Comparison of ENCODE assay signal across 8 cellular contexts in genomic region chr20:35619196-35620095, GRCh38. TPM values are rescaled to one million over a fixed set of nuclear protein-coding genes. Genes with fewer than 3 reads are reported as not detected.
A peak's percentile ranks its signal among the peaks of the same experiment; 100 is the strongest.
DNase-seq lines count a peak whose midpoint lies in the region; ATAC-seq and TF ChIP-seq lines count a peak whose summit lies in the region.

No MANE protein-coding gene starts in this region.

- peaks cover 3 to 40% (median 19%) of the 10 kb centered on the region in 4 donors for H3K4me1 Mint-ChIP-seq in CD4-positive, CD25-positive, alpha-beta regulatory T cell

- H3K4me1 ChIP-seq in CD4-positive, CD25-positive, alpha-beta regulatory T cell (ENCODE audit: control insufficient read depth, insufficient read depth, low read length, poor library complexity, severe bottlenecking): peaks cover 42% of the 10 kb centered on the region
- H3K4me1 ChIP-seq in ovary (ENCODE audit: insufficient read depth): peaks cover 1% of the 10 kb centered on the region
- peaks cover 11 to 32% of the 10 kb centered on the region in 2 donors for H3K4me1 ChIP-seq in thoracic aorta (ENCODE audit: control insufficient read depth in 1 of 2, low read depth in 2 of 2)

- H3K27me3 Mint-ChIP-seq in CD4-positive, CD25-positive, alpha-beta regulatory T cell: no peaks in the 10 kb centered on the region

- TF ChIP-seq CTCF in ovary (IDR thresholded peaks at IDR 0.05) (no peak), thoracic aorta (IDR thresholded peaks at IDR 0.05) (peak; percentile 14)

- H3K4me3 ChIP-seq in CD4-positive, CD25-positive, alpha-beta regulatory T cell (ENCODE audit: low read depth, low read length): peak overlapping the region; percentile 65
- peak overlapping the region; percentile 63 for H3K4me3 ChIP-seq in Jurkat, Clone E6-1 (ENCODE audit: low read length)
- H3K4me3 ChIP-seq in ovary: peak overlapping the region; percentile 46
- H3K4me3 ChIP-seq in thoracic aorta: peak overlapping the region; percentile 75

- WGBS in ovary, 3 donors: 4 to 7% (median 4%) methylated on average over 36 to 49 of the region's 49 CpGs

- ATAC-seq in CD4-positive, CD25-positive, alpha-beta regulatory T cell (ENCODE audit: low read depth in 2 of 2): peak; percentile 18 to 25
- ATAC-seq in GM19452 (IDR thresholded peaks at IDR 0.05; ENCODE audit: unreplicated experiment) (peak; percentile 39), thoracic aorta (ENCODE audit: insufficient number of reproducible peaks, low FRiP score, low read depth) (no peak)

- DNase-seq in CD4-positive, CD25-positive, alpha-beta regulatory T cell: peak; percentile 67 to 85 (median 75)
- DNase-seq in Jurkat, Clone E6-1 (ENCODE audit: low read depth, low spot score): peak; percentile 57
- peak; percentile 93 for DNase-seq in activated effector memory CD4-positive, alpha-beta T cell treated with anti-CD3 and anti-CD28 coated beads, Interleukin-2, amount 50 U/mL, for 16 hours
- DNase-seq in glomerular visceral epithelial cell (ENCODE audit: extremely low spot score) (peak; percentile 95), ovary (peak; percentile 76 to 87 (median 82)), thoracic aorta (ENCODE audit: low spot score) (no peak)

- peak overlapping the region; percentile 67 for H3K27ac ChIP-seq in CD4-positive, CD25-positive, alpha-beta regulatory T cell (ENCODE audit: insufficient read depth, low read length, poor library complexity, severe bottlenecking)
- H3K27ac ChIP-seq in ovary (peak overlapping the region; percentile 73 to 82), thoracic aorta (peak overlapping the region in 1 of 2 donors; percentile 27)

- TF ChIP-seq POLR2A in Raji (IDR thresholded peaks at IDR 0.05; ENCODE audit: insufficient read depth, low read depth, low read length) (peak; percentile 63), ovary (IDR thresholded peaks at IDR 0.05) (no peak)

- no peaks in the 10 kb centered on the region for H3K27me3 ChIP-seq in CD4-positive, CD25-positive, alpha-beta regulatory T cell (ENCODE audit: control insufficient read depth, insufficient read depth, low read length)
- H3K27me3 ChIP-seq in ovary: no peaks in the 10 kb centered on the region
- H3K27me3 ChIP-seq in thoracic aorta (replicated peaks; ENCODE audit: insufficient read depth): no peaks in the 10 kb centered on the region

- TF ChIP-seq EP300 in ovary (IDR thresholded peaks at IDR 0.05): no peak

- H3K9me3 Mint-ChIP-seq in CD4-positive, CD25-positive, alpha-beta regulatory T cell: no peaks in the 10 kb centered on the region

- H3K4me3 Mint-ChIP-seq in CD4-positive, CD25-positive, alpha-beta regulatory T cell: peak overlapping the region; percentile 87 to 97 (median 90)

- H3K36me3 ChIP-seq in CD4-positive, CD25-positive, alpha-beta regulatory T cell (ENCODE audit: control insufficient read depth, insufficient read depth, low read length): no peaks in the 10 kb centered on the region
- H3K36me3 ChIP-seq in ovary (no peaks in the 10 kb centered on the region), thoracic aorta (peaks cover 8% of the 10 kb centered on the region)

- no peaks in the 10 kb centered on the region for H3K9me3 ChIP-seq in CD4-positive, CD25-positive, alpha-beta regulatory T cell (ENCODE audit: control insufficient read depth in 2 of 2, low read length in 2 of 2)
- H3K9me3 ChIP-seq in ovary (no peaks in the 10 kb centered on the region), thoracic aorta (no peaks in the 10 kb centered on the region)

- peak overlapping the region; percentile 3 to 98 (median 91) for H3K27ac Mint-ChIP-seq in CD4-positive, CD25-positive, alpha-beta regulatory T cell

- intact Hi-C loops in ovary (cut with DNase I): loop anchor here in 2 of 4 donors (5.0 kb wide), 2 partner anchors 43 to 123 kb away; partner anchors contain the start of genes CPNE1 (in 1 of the 2), RBM12 (in 1 of the 2) and RBM39 (in 1 of the 2)

- H3K36me3 Mint-ChIP-seq in CD4-positive, CD25-positive, alpha-beta regulatory T cell: peaks cover 3% of the 10 kb centered on the region

RNA-seq across cellular contexts. Expression of gene SPAG4, which starts 3.8 kb away (rescaled TPM):
- total RNA-seq in CD4-positive, CD25-positive, alpha-beta regulatory T cell: 21.8 TPM
- 1 to 10 TPM in 1 of 4 donors, under 1 TPM in 3; 0.11 to 1.2 (median 0.34) TPM for polyA plus RNA-seq in CD4-positive, CD25-positive, alpha-beta regulatory T cell
- polyA plus RNA-seq in Jurkat, Clone E6-1 (2012; ENCODE audit: insufficient read depth, insufficient read length): 2.8 TPM
- 10 to 100 TPM in 2 of 7 donors, 1 to 10 TPM in 5; 6.3 to 12.8 (median 9.9) TPM for total RNA-seq in ovary
- 1 to 10 TPM in 1 of 2 donors, under 1 TPM in 1; 1.00 to 4.4 TPM for polyA plus RNA-seq in ovary
- total RNA-seq in thoracic aorta: 1 to 10 TPM in 1 of 2 donors, not detected in 1; 1.5 TPM

RNA-seq across cellular contexts. Expression of gene CPNE1, which starts 45.3 kb away (rescaled TPM):
- 246 TPM for total RNA-seq in CD4-positive, CD25-positive, alpha-beta regulatory T cell
- polyA plus RNA-seq in CD4-positive, CD25-positive, alpha-beta regulatory T cell: 100 to 1,000 TPM; 175 to 398 (median 338) TPM
- polyA plus RNA-seq in Jurkat, Clone E6-1 (2012; ENCODE audit: insufficient read depth, insufficient read length): 87.7 TPM
- total RNA-seq in ovary (100 to 1,000 TPM in 6 of 7 donors, 10 to 100 TPM in 1; 97.5 to 173 (median 165) TPM), thoracic aorta (100 to 1,000 TPM; 125 to 126 TPM)
- 100 to 1,000 TPM; 127 to 129 TPM for polyA plus RNA-seq in ovary

RNA-seq across cellular contexts. Expression of gene RBM12, which starts 45.3 kb away (rescaled TPM):
- total RNA-seq in CD4-positive, CD25-positive, alpha-beta regulatory T cell: 128 TPM
- 10 to 100 TPM; 46.6 to 58.0 (median 53.3) TPM for polyA plus RNA-seq in CD4-positive, CD25-positive, alpha-beta regulatory T cell
- polyA plus RNA-seq in Jurkat, Clone E6-1 (2012; ENCODE audit: insufficient read depth, insufficient read length): 99.2 TPM
- total RNA-seq in ovary: 100 to 1,000 TPM in 5 of 7 donors, 10 to 100 TPM in 2; 30.0 to 130 (median 107) TPM
- polyA plus RNA-seq in ovary: 10 to 100 TPM; 20.4 to 63.5 TPM
- 10 to 100 TPM; 21.7 to 43.4 TPM for total RNA-seq in thoracic aorta
